In the genomic region with DNA sequence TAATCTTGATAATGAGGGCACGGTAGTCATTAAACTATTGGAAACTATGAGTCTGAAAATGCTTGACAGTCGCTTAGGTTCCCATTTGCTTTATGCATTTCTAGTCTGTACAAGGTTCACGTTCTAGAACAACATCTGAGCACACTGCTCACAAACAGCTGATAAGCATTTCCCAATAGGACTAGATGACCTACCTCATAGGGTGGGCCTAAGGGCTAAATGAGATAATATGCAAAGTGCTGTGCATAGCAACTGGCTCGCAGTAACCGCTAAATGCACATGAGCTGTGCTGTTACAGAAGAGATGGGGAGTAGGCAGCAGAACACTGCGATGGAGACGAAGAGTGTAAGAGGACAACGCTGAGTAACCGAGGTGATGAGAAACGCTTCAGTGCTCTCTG, we compare ENCODE assay signal across 19 cellular contexts.
DNase-seq lines count a peak whose midpoint lies in the region; ATAC-seq, FAIRE-seq and TF ChIP-seq lines count a peak whose summit lies in the region.
"Had no signal": no experiment of that assay in that cellular context is flagged by ENCODE, and none has a peak within 500 bp of the region (broad histone marks: within the 10 kb centered on the region; RNA-seq: fewer than 3 reads in every experiment).

No MANE protein-coding gene starts in this region.

- POLR2A ChIA-PET in IMR-90 (lab: Charles Lee; ENCODE audit: unreplicated experiment): no interaction called here
- POLR2A ChIA-PET in HepG2 (lab: Yijun Ruan, JAX): no interaction called here

- H3K18ac ChIP-seq in IMR-90 (ENCODE audit: low read depth, low read length): peak overlapping the region; percentile 67

- peaks cover 0 to under 1% of the 10 kb centered on the region in 2 donors for H3K9me3 Mint-ChIP-seq in stimulated activated naive B cell treated with anti-CD40 and anti-IgM and Interleukin-4, amounts not matched to agents 10 μg/mL and 1 μg/mL and 100 μg/mL, for 72 hours
- H3K9me3 Mint-ChIP-seq: CD8-positive, alpha-beta T cell had no signal

- H3K9me3 ChIP-seq in IMR-90 (ENCODE audit: control insufficient read depth, insufficient read depth, low read length): no peaks in the 10 kb centered on the region; the same call in 1 of the 2 replicates
- no peaks in the 10 kb centered on the region for H3K9me3 ChIP-seq in HepG2 (ENCODE audit: low read length)
- H3K9me3 ChIP-seq in smooth muscle cell (replicated peaks; ENCODE audit: low read depth): no peaks in the 10 kb centered on the region
- no peaks in the 10 kb centered on the region for H3K9me3 ChIP-seq in pancreas

- in situ Hi-C loops in IMR-90 (cut with MboI; ENCODE audit: low sequenced_read_pairs): no loop called here
- in situ Hi-C loops in HepG2 (cut with HindIII; ENCODE audit: extremely low pct_ligation_motif_present, low pct_unique_long_range_greater_than_20kb): no loop called here

- no peak overlapping the region for H3K4me3 ChIP-seq in IMR-90 (ENCODE audit: insufficient read depth, low read depth, low read length)
- no peak overlapping the region for H3K4me3 ChIP-seq in choroid plexus epithelial cell (ENCODE audit: low read depth, low read length)
- H3K4me3 ChIP-seq in HepG2 (replicated peaks in 1 of 3; ENCODE audit: insufficient read depth in 1 of 3, low read depth in 2 of 3, low read length in 3 of 3): no peak overlapping the region
- H3K4me3 ChIP-seq in smooth muscle cell: no peak overlapping the region
- H3K4me3 ChIP-seq in pancreas: no peak overlapping the region
- H3K4me3 ChIP-seq: SK-N-MC had no signal

- H3K79me2 ChIP-seq in HepG2 (ENCODE audit: insufficient read depth, low read length): no peaks in the 10 kb centered on the region
- H3K79me2 ChIP-seq in smooth muscle cell (ENCODE audit: low read depth): no peaks in the 10 kb centered on the region

- no peaks in the 10 kb centered on the region; a peak in 1 of 4 replicates for H3K79me1 ChIP-seq in IMR-90 (ENCODE audit: low read depth in 1 of 2, low read length in 2 of 2)

- no peak overlapping the region for H3K9ac ChIP-seq in IMR-90 (ENCODE audit: low read depth, low read length)
- no peak overlapping the region for H3K9ac ChIP-seq in HepG2 (ENCODE audit: insufficient read depth, low read depth, low read length)
- H3K9ac ChIP-seq in smooth muscle cell (ENCODE audit: low read depth): no peak overlapping the region

- WGBS in IMR-90 (ENCODE audit: extremely low coverage in 2 of 2, insufficient read length in 1 of 2), 2 experiments: 98% methylated on average over 6 of the region's 10 CpGs; no CpG with 5 or more reads in 1 of the 2 experiments
- WGBS in HepG2 (ENCODE audit: low lambda C conversion rate): 86% methylated on average over 10 of the region's 10 CpGs
- WGBS in smooth muscle cell (ENCODE audit: low lambda C conversion rate): 80% methylated on average over 10 of the region's 10 CpGs
- 96 to 99% methylated on average over 10 of the region's 10 CpGs for WGBS in pancreas, 2 donors

- H2AFZ ChIP-seq in IMR-90 (replicated peaks; ENCODE audit: low read length, poor library complexity): no peak overlapping the region
- no peak overlapping the region for H2AFZ ChIP-seq in HepG2 (ENCODE audit: low read length)
- H2AFZ ChIP-seq in smooth muscle cell (ENCODE audit: low read depth): no peak overlapping the region

- no peak overlapping the region for H3K56ac ChIP-seq in IMR-90 (ENCODE audit: extremely low read depth, insufficient read depth, low read length)

- H2AK5ac ChIP-seq in IMR-90 (ENCODE audit: low read depth, low read length): peak overlapping the region; percentile 61; the same call in 1 of the 2 replicates

- H2BK15ac ChIP-seq in IMR-90 (ENCODE audit: low read depth, low read length): peak overlapping the region; percentile 91

- TF ChIP-seq POLR2A in IMR-90 (IDR thresholded peaks at IDR 0.05; ENCODE audit: low read depth, low read length): no peak
- TF ChIP-seq POLR2A in HepG2 (IDR thresholded peaks at IDR 0.05; ENCODE audit: insufficient read depth in 1 of 2, low read depth in 2 of 2, low read length in 2 of 2): no peak

- no peak for FAIRE-seq in HepG2 (lab: Jason Lieb, UNC)
- no peak for FAIRE-seq in pancreas (lab: Jason Lieb, UNC)
- FAIRE-seq: GM12892, RCC 7860 had no signal

- BruUV-seq in IMR-90 (replicated peaks; lab: Mats Ljungman, UMichigan) (no TSS peak), HepG2 (replicated peaks; lab: Mats Ljungman, UMichigan) (no TSS peak)

- peaks cover 37% of the 10 kb centered on the region for H3F3A ChIP-seq in smooth muscle cell (ENCODE audit: low read depth)

- peak overlapping the region; percentile 53 for H3K4ac ChIP-seq in IMR-90 (ENCODE audit: low read depth, low read length)

- H3K4me2 ChIP-seq in IMR-90 (ENCODE audit: low read depth, low read length): no peak overlapping the region
- H3K4me2 ChIP-seq in HepG2 (ENCODE audit: low read depth, low read length): no peak overlapping the region
- peak overlapping the region; percentile 24 for H3K4me2 ChIP-seq in smooth muscle cell

- H3K27me3 ChIP-seq in IMR-90 (ENCODE audit: control insufficient read depth, insufficient read depth, low read length) (no peaks in the 10 kb centered on the region), HepG2 (ENCODE audit: control insufficient read depth in 1 of 2, insufficient read depth in 2 of 2, low read length in 2 of 2) (no peaks in the 10 kb centered on the region), smooth muscle cell (ENCODE audit: low read depth) (no peaks in the 10 kb centered on the region), pancreas (no peaks in the 10 kb centered on the region)

- no peaks in the 10 kb centered on the region for H3K27me3 Mint-ChIP-seq in stimulated activated naive B cell treated with anti-CD40 and anti-IgM and Interleukin-4, amounts not matched to agents 10 μg/mL and 1 μg/mL and 100 μg/mL, for 72 hours

- H2BK120ac ChIP-seq in IMR-90 (ENCODE audit: low read depth, low read length): peak overlapping the region; percentile 98

- dilution Hi-C loops in IMR-90 (cut with HindIII; ENCODE audit: low sequenced_read_pairs, unreplicated experiment): no loop called here

- H3K4me1 ChIP-seq in IMR-90 (ENCODE audit: control insufficient read depth, insufficient read depth, low read length) (peaks cover 33% of the 10 kb centered on the region), HepG2 (ENCODE audit: insufficient read depth, low read length) (peaks cover 7% of the 10 kb centered on the region; the same call in 1 of the 2 replicates), smooth muscle cell (ENCODE audit: low read depth) (peaks cover 17% of the 10 kb centered on the region), pancreas (no peaks in the 10 kb centered on the region)

- peaks cover 24% of the 10 kb centered on the region for H3K9me1 ChIP-seq in IMR-90 (ENCODE audit: insufficient read depth, low read length)

- no peaks in the 10 kb centered on the region for H4K20me1 ChIP-seq in IMR-90 (ENCODE audit: insufficient read depth, low read length)
- no peaks in the 10 kb centered on the region for H4K20me1 ChIP-seq in HepG2 (ENCODE audit: insufficient read depth, low read length)
- H4K20me1 ChIP-seq in smooth muscle cell (ENCODE audit: low read depth): no peaks in the 10 kb centered on the region

- no peak overlapping the region; the same call in 1 of the 2 replicates for H3K23ac ChIP-seq in IMR-90 (ENCODE audit: low read depth, low read length)

- H3K27ac Mint-ChIP-seq in stimulated activated naive B cell treated with anti-CD40 and anti-IgM and Interleukin-4, amounts not matched to agents 10 μg/mL and 1 μg/mL and 100 μg/mL, for 72 hours: no peak overlapping the region
- H3K27ac Mint-ChIP-seq: CD8-positive, alpha-beta T cell had no signal

- peak overlapping the region; percentile 2 for H2BK5ac ChIP-seq in IMR-90 (ENCODE audit: low read depth, low read length, poor library complexity, severe bottlenecking)

- H3K36me3 Mint-ChIP-seq in stimulated activated naive B cell treated with anti-CD40 and anti-IgM and Interleukin-4, amounts not matched to agents 10 μg/mL and 1 μg/mL and 100 μg/mL, for 72 hours: peaks cover 2 to 5% of the 10 kb centered on the region in 2 donors

- H3K36me3 ChIP-seq in IMR-90 (ENCODE audit: control insufficient read depth, insufficient read depth, low read length) (no peaks in the 10 kb centered on the region), HepG2 (replicated peaks in 1 of 2; ENCODE audit: control insufficient read depth in 1 of 2, insufficient read depth in 2 of 2, low read length in 2 of 2) (no peaks in the 10 kb centered on the region), smooth muscle cell (ENCODE audit: low read depth) (peaks cover 5% of the 10 kb centered on the region), pancreas (no peaks in the 10 kb centered on the region)

- H3K14ac ChIP-seq in IMR-90 (replicated peaks; ENCODE audit: low read depth, low read length): peak overlapping the region; percentile 72; the same call in 1 of the 2 replicates

- TF ChIP-seq CTCF in IMR-90 (conservative IDR thresholded peaks at IDR 0.05; ENCODE audit: low read depth, low read length): no peak
- no peak for TF ChIP-seq CTCF in choroid plexus epithelial cell (conservative IDR thresholded peaks at IDR 0.05; ENCODE audit: low read depth, low read length)
- no peak for TF ChIP-seq CTCF in HepG2 (CRISPR knock-in tag; IDR thresholded peaks at IDR 0.05)
- TF ChIP-seq CTCF in smooth muscle cell (IDR thresholded peaks at IDR 0.05; ENCODE audit: borderline replicate concordance, insufficient read depth, poor library complexity, severe bottlenecking): no peak
- no peak for TF ChIP-seq CTCF in pancreas (IDR thresholded peaks at IDR 0.05)

- peak overlapping the region; percentile 21; the same call in 1 of the 2 replicates for H4K5ac ChIP-seq in IMR-90 (ENCODE audit: low read depth, low read length)

- no peak for TF ChIP-seq RAD21 in IMR-90 (IDR thresholded peaks at IDR 0.05; ENCODE audit: low read length)
- TF ChIP-seq RAD21 in HepG2 (CRISPR knock-in tag; IDR thresholded peaks at IDR 0.05): no peak

- ATAC-seq in IMR-90 (ENCODE audit: low read depth) (no peak), HepG2 (no peak), pancreas (no peak)
- no peak for ATAC-seq in stimulated activated naive B cell treated with anti-CD40 and anti-IgM and Interleukin-4, amounts not matched to agents 10 μg/mL and 1 μg/mL and 100 μg/mL, for 72 hours (replicated peaks)
- ATAC-seq: CD8-positive, alpha-beta T cell had no signal

- H4K91ac ChIP-seq in IMR-90 (ENCODE audit: insufficient read depth, low read depth, low read length): peak overlapping the region; percentile 51; the same call in 1 of the 2 replicates

- no peak overlapping the region for H2AK9ac ChIP-seq in IMR-90 (replicated peaks; ENCODE audit: low read depth, low read length, poor library complexity)

- peak overlapping the region; percentile 36 for H2BK20ac ChIP-seq in IMR-90 (ENCODE audit: low read depth, low read length)

- peak overlapping the region in 1 of 2 experiments; percentile 29; a peak in 1 of 4 replicates for H4K8ac ChIP-seq in IMR-90 (ENCODE audit: low read depth in 2 of 2, low read length in 2 of 2)

- intact Hi-C loops in IMR-90 (cut with micrococcal nuclease): loop anchor here (5.0 to 10.0 kb wide), 4 partner anchors 123 to 722 kb away; no protein-coding TSS in a partner anchor
- intact Hi-C loops in HepG2 (cut with micrococcal nuclease; ENCODE audit: unreplicated experiment): no loop called here
- intact Hi-C loops in cardiac septum (cut with DNase I): no loop called here
- intact Hi-C loops in pancreas (cut with DNase I): no loop called here

- no peaks in the 10 kb centered on the region for H3K4me1 Mint-ChIP-seq in stimulated activated naive B cell treated with anti-CD40 and anti-IgM and Interleukin-4, amounts not matched to agents 10 μg/mL and 1 μg/mL and 100 μg/mL, for 72 hours

- H3K27ac ChIP-seq in IMR-90 (ENCODE audit: insufficient read depth, low read length) (no peak overlapping the region), HepG2 (ENCODE audit: extremely low read length, insufficient read depth, low read length) (no peak overlapping the region), smooth muscle cell (ENCODE audit: low read depth) (peak overlapping the region; percentile 98), pancreas (no peak overlapping the region)
- H3K27ac ChIP-seq: SK-N-MC had no signal

- DNase-seq in IMR-90 (no peak), choroid plexus epithelial cell (ENCODE audit: low read depth) (peak; percentile 46), HepG2 (ENCODE audit: low spot score) (no peak), smooth muscle cell (lab: John Stamatoyannopoulos, UW; ENCODE audit: unreplicated experiment) (no peak), cardiac septum (ENCODE audit: low spot score) (no peak), pancreas (no peak)
- no peak for DNase-seq in stimulated activated naive B cell treated with anti-CD40 and anti-IgM and Interleukin-4, amounts not matched to agents 10 μg/mL and 1 μg/mL and 100 μg/mL, for 72 hours
- DNase-seq: AML-193; C1 segment of cervical spinal cord; CD8-positive, alpha-beta T cell; H7; NCI-H1105; NCI-H2029 treated with DMSO at 0.1 percent for 48 hours; NCI-H2171; NCI-H446; Right ventricle myocardium superior had no signal

- CTCF ChIA-PET in IMR-90 (lab: Yijun Ruan, JAX) (no interaction called here), HepG2 (lab: Yijun Ruan, JAX; ENCODE audit: low intra/inter-chr PET ratio, low total read pairs) (no interaction called here)

- no peak overlapping the region for H3K4me3 Mint-ChIP-seq in stimulated activated naive B cell treated with anti-CD40 and anti-IgM and Interleukin-4, amounts not matched to agents 10 μg/mL and 1 μg/mL and 100 μg/mL, for 72 hours
- H3K4me3 Mint-ChIP-seq: CD8-positive, alpha-beta T cell had no signal

- no peak for TF ChIP-seq EP300 in HepG2 (IDR thresholded peaks at IDR 0.05; ENCODE audit: low read depth in 2 of 2, low read length in 2 of 2)
- TF ChIP-seq EP300 in HepG2 (CRISPR knock-in tag; IDR thresholded peaks at IDR 0.05; ENCODE audit: borderline replicate concordance): no peak
